Comparison of ENCODE assay signal across 11 cellular contexts in the genomic region with DNA sequence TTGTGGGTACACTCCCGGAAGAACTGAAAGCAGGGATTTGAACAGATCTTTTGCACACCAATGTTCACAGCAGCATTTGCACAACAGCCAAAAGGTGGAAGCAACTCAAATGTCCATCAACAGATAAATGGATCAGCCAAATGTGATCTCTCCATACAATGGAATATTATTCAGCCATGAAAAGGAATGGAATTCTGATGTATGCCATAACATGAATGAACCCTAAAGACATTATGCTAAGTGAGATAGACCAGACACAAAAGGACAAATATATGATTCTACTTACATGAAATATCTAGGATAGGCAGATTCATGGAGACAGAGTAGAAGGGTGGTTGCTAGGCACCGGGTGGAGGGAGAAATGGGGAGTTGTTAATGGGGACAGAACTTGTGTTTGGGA. TPM values are rescaled to one million over a fixed set of nuclear protein-coding genes. Genes with fewer than 3 reads are reported as not detected.
"Had no signal": no experiment of that assay in that cellular context is flagged by ENCODE, and none has a peak within 500 bp of the region (broad histone marks: within the 10 kb centered on the region; RNA-seq: fewer than 3 reads in every experiment).

No MANE protein-coding gene starts in this region.

- H3K4me2 ChIP-seq: GM23338 had no signal

- FAIRE-seq: H1, H54, HepG2 had no signal

- DNase-seq: H9, HCEC 1CT, HFFc6, KG1 had no signal

- H2AFZ ChIP-seq: GM23338 had no signal

- H3K27ac ChIP-seq: HL-60 had no signal

- H3K4me3 ChIP-seq: GM23338 had no signal

- ATAC-seq: GM23338 had no signal

RNA-seq across cellular contexts. Expression of gene CLEC2L, which starts 36.7 kb away (rescaled TPM):
- total RNA-seq: GM23338, HFFc6, HT1080 had no signal
- polyA plus RNA-seq: GM23338, IgD-negative memory B cell had no signal
